ENCODE assay signal across 1 cellular context in the genomic region with DNA sequence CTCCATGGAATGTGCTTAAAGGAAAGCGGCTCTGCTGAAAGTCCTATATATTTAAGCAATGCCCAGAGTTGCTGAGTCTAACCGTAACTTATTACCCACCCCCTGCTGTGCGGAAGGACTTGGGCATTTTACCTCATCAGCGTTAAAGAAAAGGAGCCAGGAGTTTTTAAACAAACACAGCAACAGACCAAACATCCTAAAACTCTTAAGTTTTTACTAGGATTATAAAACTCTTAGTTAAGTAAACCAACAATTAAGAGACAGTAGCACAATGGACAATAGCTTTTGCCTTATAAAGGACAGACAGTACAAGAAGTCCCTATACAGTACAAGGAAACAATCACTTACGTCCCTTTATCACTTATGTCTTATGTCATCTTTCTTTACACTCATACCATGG.
TF ChIP-seq lines count a peak whose summit lies in the region.

No MANE protein-coding gene starts in this region.

TF ChIP-seq in GM23338, 12 proteins besides CTCF, POLR2A, EP300 and RAD21 (continued from another document):
- TF ChIP-seq STAT1 (IDR thresholded peaks at IDR 0.05; ENCODE audit: unreplicated experiment), result no peak
